Comparison of ENCODE assay signal across 19 cellular contexts in genomic region chr20:63174309-63175030, GRCh38. TPM values are rescaled to one million over a fixed set of nuclear protein-coding genes. Genes with fewer than 3 reads are reported as not detected.
DNase-seq lines count a peak whose midpoint lies in the region; ATAC-seq, FAIRE-seq and TF ChIP-seq lines count a peak whose summit lies in the region.
"Had no signal": no experiment of that assay in that cellular context is flagged by ENCODE, and none has a peak within 500 bp of the region (broad histone marks: within the 10 kb centered on the region; RNA-seq: fewer than 3 reads in every experiment).

No MANE protein-coding gene starts in this region.

- H3K27me3 ChIP-seq in GM23338 (ENCODE audit: insufficient read depth) = peaks cover 56% of the 10 kb centered on the region
- H3K27me3 ChIP-seq in esophagus squamous epithelium = peaks cover 35 to 100% (median 46%) of the 10 kb centered on the region in 4 donors

- H3K4me2 ChIP-seq in A549 (peak overlapping the region; percentile 96), GM23338 (peak overlapping the region; percentile 89)

- no peak for DNase-seq in A549 (ENCODE audit: low read depth in 1 of 2, low spot score in 1 of 2)
- peak; percentile 65 for DNase-seq in GM23338 (ENCODE audit: low spot score)
- DNase-seq in T-helper 2 cell = no peak
- DNase-seq in esophagus squamous epithelium (lab: John Stamatoyannopoulos, UW) = no peak
- DNase-seq: COR-L47; effector memory CD4-positive, alpha-beta T cell; GDM1; heart left ventricle; KBM-7; kidney glomerular epithelial cell; mesenchymal stem cell; NK-92 treated with Interleukin-12 subunit alpha and Interleukin-12 subunit beta, amount 100 ng/mL, for 24 hours had no signal

- H3K9me3 Mint-ChIP-seq in GM23338 (no peaks in the 10 kb centered on the region), brain (peaks cover 0 to 2% (median 0%) of the 10 kb centered on the region in 5 experiments)

- ATAC-seq in A549 (no peak), GM23338 (no peak), HG03097 (IDR thresholded peaks at IDR 0.05; ENCODE audit: low FRiP score, unreplicated experiment) (no peak), HG02938 (IDR thresholded peaks at IDR 0.05; ENCODE audit: unreplicated experiment) (no peak)
- ATAC-seq: heart left ventricle had no signal

- no peak for TF ChIP-seq RAD21 in A549 (conservative IDR thresholded peaks at IDR 0.05 in 1 of 2, IDR thresholded peaks at IDR 0.05 in 1 of 2)

- H3K36me3 ChIP-seq in GM23338 (ENCODE audit: insufficient read depth) (no peaks in the 10 kb centered on the region), mesodermal cell (ENCODE audit: control insufficient read depth, insufficient read depth, low read length) (no peaks in the 10 kb centered on the region), esophagus squamous epithelium (no peaks in the 10 kb centered on the region)
- H3K36me3 ChIP-seq: heart left ventricle, right atrium auricular region had no signal

- POLR2A ChIA-PET in A549 (lab: Yijun Ruan, JAX) = no interaction called here

- no peaks in the 10 kb centered on the region for H3K79me2 ChIP-seq in GM23338 (replicated peaks; ENCODE audit: insufficient read depth)

- H3K4me3 Mint-ChIP-seq in GM23338 = peak overlapping the region; percentile 69
- H3K4me3 Mint-ChIP-seq in brain = peak overlapping the region in 4 of 5 experiments; percentile 68 to 78 (median 71)

- H4K20me1 ChIP-seq in GM23338 (replicated peaks; ENCODE audit: insufficient read depth) = no peaks in the 10 kb centered on the region

- H3K4me3 ChIP-seq in A549 (peak overlapping the region; percentile 41), GM23338 (peak overlapping the region; percentile 69), mesodermal cell (ENCODE audit: extremely low read depth, insufficient read depth, low read length, poor library complexity, severe bottlenecking) (peak overlapping the region; percentile 16), esophagus squamous epithelium (peak overlapping the region in 1 of 4 donors; percentile 12)

- H3K27me3 Mint-ChIP-seq in GM23338 (ENCODE audit: insufficient read depth, low read depth, poor library complexity) = peaks cover 56% of the 10 kb centered on the region
- H3K27me3 Mint-ChIP-seq in brain = peaks cover 29% of the 10 kb centered on the region

- 11% methylated on average over 13 of the region's 16 CpGs for WGBS in A549 (ENCODE audit: missing lambda C conversion rate)
- 25 to 27% methylated on average over 3 to 4 of the region's 16 CpGs for WGBS in mesodermal cell (ENCODE audit: insufficient coverage in 2 of 2), 2 experiments
- 2 to 20% methylated on average over 1 to 10 of the region's 16 CpGs for WGBS in esophagus squamous epithelium, 2 donors

- no peak overlapping the region for H3K27ac Mint-ChIP-seq in GM23338
- peak overlapping the region in 1 of 5 experiments; percentile 72 for H3K27ac Mint-ChIP-seq in brain

- TF ChIP-seq CTCF in A549 (IDR thresholded peaks at IDR 0.05) (no peak), GM23338 (conservative IDR thresholded peaks at IDR 0.05; ENCODE audit: low read depth in 2 of 2) (no peak), brain (conservative IDR thresholded peaks at IDR 0.05) (no peak), esophagus squamous epithelium (IDR thresholded peaks at IDR 0.05) (no peak)

- TF ChIP-seq EP300 in A549 (IDR thresholded peaks at IDR 0.05) = no peak

- H3K36me3 Mint-ChIP-seq in GM23338 (ENCODE audit: low read depth) (no peaks in the 10 kb centered on the region; the same call in 2 of the 3 replicates), brain (no peaks in the 10 kb centered on the region)

- H3K27ac ChIP-seq in A549 = no peak overlapping the region; a peak in 1 of 6 replicates
- H3K27ac ChIP-seq in GM23338 (ENCODE audit: low read depth) = no peak overlapping the region
- H3K27ac ChIP-seq in mesodermal cell (ENCODE audit: low read depth, low read length, severe bottlenecking) = no peak overlapping the region
- H3K27ac ChIP-seq in esophagus squamous epithelium = no peak overlapping the region
- H3K27ac ChIP-seq: heart left ventricle, right atrium auricular region had no signal

- no peaks in the 10 kb centered on the region for H3K9me3 ChIP-seq in A549
- no peaks in the 10 kb centered on the region for H3K9me3 ChIP-seq in mesodermal cell (ENCODE audit: control insufficient read depth, low read length)
- no peaks in the 10 kb centered on the region for H3K9me3 ChIP-seq in esophagus squamous epithelium
- H3K9me3 ChIP-seq: heart left ventricle, right atrium auricular region had no signal

- H3K9me2 ChIP-seq in GM23338 (ENCODE audit: insufficient read depth) = no peaks in the 10 kb centered on the region

- H3F3A ChIP-seq in GM23338 (replicated peaks; ENCODE audit: low read depth) = peaks cover 3% of the 10 kb centered on the region; the same call in 1 of the 2 replicates

- FAIRE-seq in A549 (lab: Jason Lieb, UNC) = no peak
- FAIRE-seq: GM12892, urothelium cell line had no signal

- H3K4me1 ChIP-seq in A549 (peaks cover 44% of the 10 kb centered on the region), GM23338 (ENCODE audit: insufficient read depth) (peaks cover 28% of the 10 kb centered on the region), mesodermal cell (ENCODE audit: control insufficient read depth, insufficient read depth, low read length, poor library complexity, severe bottlenecking) (peaks cover 9% of the 10 kb centered on the region), esophagus squamous epithelium (peaks cover 8 to 50% (median 25%) of the 10 kb centered on the region in 3 donors)

- CTCF ChIA-PET in A549 (lab: Yijun Ruan, JAX) = interaction anchor here (0.6 to 4.1 kb wide), 3 partner anchors 10 to 299 kb away, joined by 3 to 28 read pairs (median 4); no protein-coding TSS in a partner anchor

- TF ChIP-seq POLR2A in A549 (IDR thresholded peaks at IDR 0.05; ENCODE audit: low read length) = no peak
- no peak for TF ChIP-seq POLR2A in esophagus squamous epithelium (IDR thresholded peaks at IDR 0.05)

- intact Hi-C loops in esophagus squamous epithelium (cut with DNase I) = no loop called here

- H3K4me1 Mint-ChIP-seq in GM23338 (peaks cover 13% of the 10 kb centered on the region), brain (peaks cover 50% of the 10 kb centered on the region)

- no peak overlapping the region; the same call in 1 of the 2 replicates for H2AFZ ChIP-seq in GM23338

TF ChIP-seq in A549, 52 proteins besides CTCF, POLR2A, EP300 and RAD21 (continues in another document):
- TF ChIP-seq BHLHE40 (IDR thresholded peaks at IDR 0.05; ENCODE audit: low read depth, low read length) = no peak
- TF ChIP-seq, protein P1, sequence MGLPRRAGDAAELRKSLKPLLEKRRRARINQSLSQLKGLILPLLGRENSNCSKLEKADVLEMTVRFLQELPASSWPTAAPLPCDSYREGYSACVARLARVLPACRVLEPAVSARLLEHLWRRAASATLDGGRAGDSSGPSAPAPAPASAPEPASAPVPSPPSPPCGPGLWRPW (IDR thresholded peaks at IDR 0.05) = no peak

TF ChIP-seq in GM23338, 12 proteins besides CTCF, POLR2A, EP300 and RAD21 (continues in another document):
- TF ChIP-seq EZH2 (IDR thresholded peaks at IDR 0.05; ENCODE audit: low read depth, unreplicated experiment) (no peak), ZNF331 (CRISPR knock-in tag; IDR thresholded peaks at IDR 0.05; ENCODE audit: low read depth) (no peak), ETS1 (IDR thresholded peaks at IDR 0.05) (no peak)

RNA-seq across cellular contexts. Expression of gene YTHDF1, which starts 41.5 kb away (rescaled TPM):
- 31.4 and 31.8 TPM in 2 replicates for polyA plus RNA-seq in A549 (2011; rRNA removed)
- polyA plus RNA-seq in A549 (2012; cell fraction: cytosol; rRNA removed) = 20.9 and 23.8 TPM in 2 replicates
- 23.7 and 28.7 TPM in 2 replicates for polyA plus RNA-seq in A549 (2012; cell fraction: nucleus; rRNA removed)
- 33.4 to 37.9 TPM (median 37.8 TPM) in 3 replicates for polyA plus RNA-seq in A549 (2017; fragmentation: RNase III; extraction: RNeasy Plus Mini Kit Qiagen cat#74134 plus additional on column Dnase treatment)
- 27.1 and 30.7 TPM in 2 replicates for polyA minus RNA-seq in A549 (2011; rRNA and poly(A)+ RNA removed)
- total RNA-seq in GM23338 (2014; rRNA removed; shearing (Covaris generic)) = 64.3 and 64.5 TPM in 2 replicates
- polyA plus RNA-seq in GM23338 (2016; fragmentation: Nextera tagmentation; extraction: Ambion mirVana) = 30.9 and 34.9 TPM in 2 replicates
- 41.3 TPM for polyA plus RNA-seq in brain (ENCODE audit: insufficient read depth, low read depth, low replicate concordance)
- 36.3 TPM for polyA plus RNA-seq in mesodermal cell (2013, experiment 1 of 2)
- polyA plus RNA-seq in mesodermal cell (2013, experiment 2 of 2) = 29.8 TPM
- total RNA-seq in esophagus squamous epithelium = 10 to 100 TPM; 19.9 to 29.2 (median 22.9) TPM
